ENCODE assay signal across 7 cellular contexts in the genomic region with DNA sequence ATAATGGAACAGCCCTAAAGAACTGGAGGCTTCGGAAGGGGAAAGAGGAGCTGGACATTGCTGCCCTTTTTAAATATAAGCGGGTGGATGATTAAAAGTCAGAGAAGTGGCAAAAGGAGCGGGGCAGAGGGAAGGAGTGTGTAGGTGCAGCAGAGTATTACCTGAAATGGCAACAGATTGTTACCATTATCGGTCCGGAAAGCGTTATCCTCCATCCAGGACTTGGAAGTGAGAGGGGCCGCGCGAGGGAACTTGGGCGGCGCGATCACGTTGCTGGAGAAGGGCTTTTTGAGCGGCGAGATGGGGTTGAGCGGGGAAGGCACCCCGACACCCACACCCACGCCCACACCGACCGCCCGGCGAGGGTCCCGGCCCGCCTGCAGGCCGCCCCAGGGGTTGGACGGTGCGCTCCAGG. TPM values are rescaled to one million over a fixed set of nuclear protein-coding genes. Genes with fewer than 3 reads are reported as not detected.
DNase-seq lines count a peak whose midpoint lies in the region; ATAC-seq lines count a peak whose summit lies in the region.

No MANE protein-coding gene starts in this region.

- peak overlapping the region; percentile 52 for H3K4me3 Mint-ChIP-seq in activated naive CD8-positive, alpha-beta T cell treated with anti-CD3 and anti-CD28 coated beads, Interleukin-2, amount 10 ng/mL, durations not matched to agents 7 days and 5 days
- peak overlapping the region; percentile 83 to 100 (median 91) for H3K4me3 Mint-ChIP-seq in immature natural killer cell
- H3K4me3 Mint-ChIP-seq in stimulated activated memory B cell treated with anti-CD40 and anti-IgM and Interleukin-4, amounts not matched to agents 10 μg/mL and 1 μg/mL and 100 μg/mL, for 72 hours: peak overlapping the region; percentile 81

- peaks cover 21% of the 10 kb centered on the region for H3K36me3 Mint-ChIP-seq in activated naive CD8-positive, alpha-beta T cell treated with anti-CD3 and anti-CD28 coated beads, Interleukin-2, amount 10 ng/mL, durations not matched to agents 7 days and 5 days
- H3K36me3 Mint-ChIP-seq in immature natural killer cell: peaks cover 0 to 4% (median 0%) of the 10 kb centered on the region in 3 donors
- H3K36me3 Mint-ChIP-seq in stimulated activated memory B cell treated with anti-CD40 and anti-IgM and Interleukin-4, amounts not matched to agents 10 μg/mL and 1 μg/mL and 100 μg/mL, for 72 hours: peaks cover 10% of the 10 kb centered on the region

- H3K9me3 Mint-ChIP-seq in activated naive CD8-positive, alpha-beta T cell treated with anti-CD3 and anti-CD28 coated beads, Interleukin-2, amount 10 ng/mL, durations not matched to agents 7 days and 5 days: no peaks in the 10 kb centered on the region
- no peaks in the 10 kb centered on the region for H3K9me3 Mint-ChIP-seq in immature natural killer cell
- H3K9me3 Mint-ChIP-seq in stimulated activated memory B cell treated with anti-CD40 and anti-IgM and Interleukin-4, amounts not matched to agents 10 μg/mL and 1 μg/mL and 100 μg/mL, for 72 hours: no peaks in the 10 kb centered on the region

- peaks cover 19% of the 10 kb centered on the region for H3K4me1 Mint-ChIP-seq in activated naive CD8-positive, alpha-beta T cell treated with anti-CD3 and anti-CD28 coated beads, Interleukin-2, amount 10 ng/mL, durations not matched to agents 7 days and 5 days
- peaks cover 37 to 59% of the 10 kb centered on the region in 2 donors for H3K4me1 Mint-ChIP-seq in immature natural killer cell
- H3K4me1 Mint-ChIP-seq in stimulated activated memory B cell treated with anti-CD40 and anti-IgM and Interleukin-4, amounts not matched to agents 10 μg/mL and 1 μg/mL and 100 μg/mL, for 72 hours: peaks cover 50% of the 10 kb centered on the region

- peak; percentile 4 for ATAC-seq in HG03025 (IDR thresholded peaks at IDR 0.05; ENCODE audit: low FRiP score, unreplicated experiment)
- ATAC-seq in activated naive CD8-positive, alpha-beta T cell treated with anti-CD3 and anti-CD28 coated beads, Interleukin-2, amount 10 ng/mL, durations not matched to agents 7 days and 5 days (ENCODE audit: low read depth): no peak
- no peak for ATAC-seq in stimulated activated memory B cell treated with anti-CD40 and anti-IgM and Interleukin-4, amounts not matched to agents 10 μg/mL and 1 μg/mL and 100 μg/mL, for 72 hours

- peaks cover 7% of the 10 kb centered on the region for H3K27me3 Mint-ChIP-seq in activated naive CD8-positive, alpha-beta T cell treated with anti-CD3 and anti-CD28 coated beads, Interleukin-2, amount 10 ng/mL, durations not matched to agents 7 days and 5 days
- peaks cover 2 to 12% (median 8%) of the 10 kb centered on the region in 3 donors for H3K27me3 Mint-ChIP-seq in immature natural killer cell (ENCODE audit: low read depth in 3 of 3)
- no peaks in the 10 kb centered on the region for H3K27me3 Mint-ChIP-seq in stimulated activated memory B cell treated with anti-CD40 and anti-IgM and Interleukin-4, amounts not matched to agents 10 μg/mL and 1 μg/mL and 100 μg/mL, for 72 hours

- DNase-seq in activated naive CD8-positive, alpha-beta T cell treated with anti-CD3 and anti-CD28 coated beads, Interleukin-2, amount 10 ng/mL, durations not matched to agents 7 days and 5 days: no peak
- DNase-seq in immature natural killer cell (no peak), NCI-H2227 (lab: John Stamatoyannopoulos, UW; ENCODE audit: unreplicated experiment) (no peak), NCI-H226 (no peak), HCEC 1CT (no peak)

- H3K27ac Mint-ChIP-seq in activated naive CD8-positive, alpha-beta T cell treated with anti-CD3 and anti-CD28 coated beads, Interleukin-2, amount 10 ng/mL, durations not matched to agents 7 days and 5 days: peak overlapping the region; percentile 10
- H3K27ac Mint-ChIP-seq in immature natural killer cell: peak overlapping the region in 5 of 6 donors; percentile 45 to 78 (median 69)
- H3K27ac Mint-ChIP-seq in stimulated activated memory B cell treated with anti-CD40 and anti-IgM and Interleukin-4, amounts not matched to agents 10 μg/mL and 1 μg/mL and 100 μg/mL, for 72 hours: peak overlapping the region; percentile 79

- POLR2A ChIA-PET in activated naive CD8-positive, alpha-beta T cell treated with anti-CD3 and anti-CD28 coated beads, Interleukin-2, amount 10 ng/mL, durations not matched to agents 7 days and 5 days (lab: Charles Lee): no interaction called here

RNA-seq across cellular contexts. Expression of a gene that starts 51.7 kb away (rescaled TPM):
- total RNA-seq in activated naive CD8-positive, alpha-beta T cell treated with anti-CD3 and anti-CD28 coated beads, Interleukin-2, amount 10 ng/mL, durations not matched to agents 7 days and 5 days: 1 to 10 TPM; 3.4 to 3.5 TPM
- 1 to 10 TPM in 1 of 3 donors, under 1 TPM in 1, not detected in 1; 0.63 to 1.1 TPM for polyA plus RNA-seq in immature natural killer cell

RNA-seq across cellular contexts. Expression of a gene that starts 51.8 kb away (rescaled TPM):
- total RNA-seq in activated naive CD8-positive, alpha-beta T cell treated with anti-CD3 and anti-CD28 coated beads, Interleukin-2, amount 10 ng/mL, durations not matched to agents 7 days and 5 days: 10 to 100 TPM; 25.6 to 27.2 TPM
- polyA plus RNA-seq in immature natural killer cell: 10 to 100 TPM; 15.0 to 32.4 (median 28.4) TPM

Comparison
In these comparisons a context has a peak if more than half of its experiments do, and no peak if none do; other contexts are left out.
1. H3K27ac Mint-ChIP-seq: peak in every context shown above with its lines; median percentile 79 in stimulated activated memory B cell treated with anti-CD40 and anti-IgM and Interleukin-4, amounts not matched to agents 10 μg/mL and 1 μg/mL and 100 μg/mL, for 72 hours; 69 in immature natural killer cell; 10 in activated naive CD8-positive, alpha-beta T cell treated with anti-CD3 and anti-CD28 coated beads, Interleukin-2, amount 10 ng/mL, durations not matched to agents 7 days and 5 days.